In genomic region chr3:46504780-46505179, GRCh38 we compare ENCODE assay signal across 22 cellular contexts. TPM values are rescaled to one million over a fixed set of nuclear protein-coding genes. Genes with fewer than 3 reads are reported as not detected.
A peak's percentile ranks its signal among the peaks of the same experiment; 100 is the strongest.
DNase-seq lines count a peak whose midpoint lies in the region; ATAC-seq, FAIRE-seq and TF ChIP-seq lines count a peak whose summit lies in the region.
"Had no signal": no experiment of that assay in that cellular context is flagged by ENCODE, and none has a peak within 500 bp of the region (broad histone marks: within the 10 kb centered on the region; RNA-seq: fewer than 3 reads in every experiment).

No MANE protein-coding gene starts in this region.

- no peak overlapping the region for H3K4me3 ChIP-seq in OCI-LY7 (ENCODE audit: low read depth, low read length, poor library complexity, severe bottlenecking)
- H3K4me3 ChIP-seq: coronary artery, heart left ventricle, mucosa of descending colon, smooth muscle cell, vagina had no signal

- peaks cover 32% of the 10 kb centered on the region for H3K4me1 Mint-ChIP-seq in activated CD4-positive, alpha-beta T cell treated with anti-CD3 and anti-CD28 coated beads for 36 hours
- H3K4me1 Mint-ChIP-seq in activated naive CD8-positive, alpha-beta T cell treated with anti-CD3 and anti-CD28 coated beads, Interleukin-2, amount 50 U/mL, for 24 hours: peaks cover 31% of the 10 kb centered on the region

- no peak overlapping the region for H3K27ac ChIP-seq in OCI-LY7 (ENCODE audit: low read depth, low read length, poor library complexity, severe bottlenecking)
- H3K27ac ChIP-seq: coronary artery, heart left ventricle, vagina had no signal

- FAIRE-seq in urothelium cell line (lab: Jason Lieb, UNC): no peak

- peaks cover 41% of the 10 kb centered on the region for H3K4me1 ChIP-seq in OCI-LY7 (ENCODE audit: insufficient read depth, low read length, poor library complexity, severe bottlenecking)
- H3K4me1 ChIP-seq: vagina had no signal

- DNase-seq in activated CD4-positive, alpha-beta T cell treated with anti-CD3 and anti-CD28 coated beads for 36 hours: peak; percentile 58
- DNase-seq in activated CD4-positive, alpha-beta T cell treated with anti-CD3 and anti-CD28 coated beads for 1 hour: no peak
- DNase-seq in SK-MEL-5 (ENCODE audit: low read depth, low spot score): peak; percentile 37
- peak; percentile 10 for DNase-seq in activated naive CD8-positive, alpha-beta T cell treated with anti-CD3 and anti-CD28 coated beads, Interleukin-2, amount 50 U/mL, for 24 hours
- DNase-seq in stimulated activated CD4-positive, alpha-beta T cell treated with anti-CD3 and anti-CD28 coated beads, Interleukin-4, amount 100 ng/mL, for 1 hour: peak; percentile 44
- no peak for DNase-seq in OCI-LY7 (ENCODE audit: low spot score)
- no peak for DNase-seq in urothelium cell line (ENCODE audit: low spot score)
- DNase-seq: anterior cingulate cortex, EL, heart left ventricle, mucosa of descending colon, NCI-H1694 treated with DMSO at 0.1 percent for 48 hours, NCI-H69, posterior cingulate gyrus had no signal

- no TSS peak for BruUV-seq in OCI-LY7 (replicated peaks; lab: Mats Ljungman, UMichigan)

- intact Hi-C loops in activated CD4-positive, alpha-beta T cell treated with anti-CD3 and anti-CD28 coated beads for 36 hours (cut with DNase I, micrococcal nuclease): loop anchor here in 1 of 2 experiments (5.0 kb wide), 1 partner anchor 33 kb away; no protein-coding TSS in a partner anchor
- intact Hi-C loops in OCI-LY7 (cut with micrococcal nuclease; ENCODE audit: unreplicated experiment): no loop called here

- no peaks in the 10 kb centered on the region for H3K36me3 Mint-ChIP-seq in activated CD4-positive, alpha-beta T cell treated with anti-CD3 and anti-CD28 coated beads for 36 hours (ENCODE audit: low read depth)
- peaks cover 2% of the 10 kb centered on the region for H3K36me3 Mint-ChIP-seq in activated naive CD8-positive, alpha-beta T cell treated with anti-CD3 and anti-CD28 coated beads, Interleukin-2, amount 50 U/mL, for 24 hours (ENCODE audit: low read depth)

- ATAC-seq in activated CD4-positive, alpha-beta T cell treated with anti-CD3 and anti-CD28 coated beads for 36 hours: peak; percentile 67
- ATAC-seq in activated naive CD8-positive, alpha-beta T cell treated with anti-CD3 and anti-CD28 coated beads, Interleukin-2, amount 50 U/mL, for 24 hours: peak; percentile 38
- no peak for ATAC-seq in GM21526 (IDR thresholded peaks at IDR 0.05; ENCODE audit: low FRiP score, unreplicated experiment)
- ATAC-seq: mucosa of descending colon had no signal

- no peak overlapping the region for H3K4me2 ChIP-seq in OCI-LY7 (ENCODE audit: low read length)
- H3K4me2 ChIP-seq: smooth muscle cell had no signal

- POLR2A ChIA-PET in activated CD4-positive, alpha-beta T cell treated with anti-CD3 and anti-CD28 coated beads for 36 hours (lab: Charles Lee): no interaction called here
- POLR2A ChIA-PET in OCI-LY7 (lab: Charles Lee): no interaction called here

- no peaks in the 10 kb centered on the region for H4K20me1 ChIP-seq in OCI-LY7 (ENCODE audit: insufficient read depth, low read length)

- H3K9me3 Mint-ChIP-seq in activated CD4-positive, alpha-beta T cell treated with anti-CD3 and anti-CD28 coated beads for 36 hours (ENCODE audit: low read depth): no peaks in the 10 kb centered on the region
- peaks cover 6% of the 10 kb centered on the region for H3K9me3 Mint-ChIP-seq in activated naive CD8-positive, alpha-beta T cell treated with anti-CD3 and anti-CD28 coated beads, Interleukin-2, amount 50 U/mL, for 24 hours

- no peak overlapping the region for H3K27ac Mint-ChIP-seq in activated CD4-positive, alpha-beta T cell treated with anti-CD3 and anti-CD28 coated beads for 36 hours
- no peak overlapping the region for H3K27ac Mint-ChIP-seq in activated naive CD8-positive, alpha-beta T cell treated with anti-CD3 and anti-CD28 coated beads, Interleukin-2, amount 50 U/mL, for 24 hours

- no peaks in the 10 kb centered on the region for H3K9me2 ChIP-seq in OCI-LY7 (ENCODE audit: insufficient read depth, low read length)

- no peaks in the 10 kb centered on the region for H3K27me3 Mint-ChIP-seq in activated CD4-positive, alpha-beta T cell treated with anti-CD3 and anti-CD28 coated beads for 36 hours
- peaks cover 4% of the 10 kb centered on the region for H3K27me3 Mint-ChIP-seq in activated naive CD8-positive, alpha-beta T cell treated with anti-CD3 and anti-CD28 coated beads, Interleukin-2, amount 50 U/mL, for 24 hours

- H3K4me3 Mint-ChIP-seq in activated CD4-positive, alpha-beta T cell treated with anti-CD3 and anti-CD28 coated beads for 36 hours: no peak overlapping the region
- no peak overlapping the region for H3K4me3 Mint-ChIP-seq in activated naive CD8-positive, alpha-beta T cell treated with anti-CD3 and anti-CD28 coated beads, Interleukin-2, amount 50 U/mL, for 24 hours

- H2AFZ ChIP-seq in OCI-LY7 (ENCODE audit: low read length): no peak overlapping the region

- in situ Hi-C loops in SK-MEL-5 (cut with HindIII; ENCODE audit: low pct_unique_long_range_greater_than_20kb, low sequenced_read_pairs): no loop called here

- no peaks in the 10 kb centered on the region for H3K79me2 ChIP-seq in OCI-LY7 (ENCODE audit: insufficient read depth, low read depth, low read length)

- H3K36me3 ChIP-seq in OCI-LY7 (ENCODE audit: insufficient read depth, low read length): no peaks in the 10 kb centered on the region
- H3K36me3 ChIP-seq: vagina had no signal

- no peak for TF ChIP-seq CTCF in OCI-LY7 (conservative IDR thresholded peaks at IDR 0.05; ENCODE audit: low read length)

- H3K9me3 ChIP-seq in OCI-LY7 (ENCODE audit: low read length): peaks cover 7% of the 10 kb centered on the region
- H3K9me3 ChIP-seq: heart left ventricle, mucosa of descending colon, vagina had no signal

- CTCF ChIA-PET in activated CD4-positive, alpha-beta T cell treated with anti-CD3 and anti-CD28 coated beads for 36 hours (lab: Charles Lee): interaction anchor here (2.1 kb wide), 1 partner anchor 16 kb away, joined by 7 read pairs; no protein-coding TSS in a partner anchor
- CTCF ChIA-PET in OCI-LY7 (lab: Charles Lee; ENCODE audit: unreplicated experiment): no interaction called here

RNA-seq across cellular contexts. Expression of gene RTP3, which starts 7.0 kb away (rescaled TPM):
- not detected for total RNA-seq in activated CD4-positive, alpha-beta T cell treated with anti-CD3 and anti-CD28 coated beads for 36 hours
- total RNA-seq in SK-MEL-5 (2014; rRNA removed; shearing (Covaris generic)): not detected in 2 replicates
- not detected in 2 replicates for polyA plus RNA-seq in SK-MEL-5 (2015; cell fraction: cytosol; rRNA removed)
- polyA plus RNA-seq in SK-MEL-5 (2015; cell fraction: nucleus; rRNA removed): not detected in 2 replicates
- total RNA-seq in OCI-LY7 (2014; rRNA removed; shearing (Covaris generic)): 1.3 and 1.4 TPM in 2 replicates
- total RNA-seq in OCI-LY7 (2022): 0.37 and 0.74 TPM in 2 replicates
- total RNA-seq: A172; heart left ventricle; kidney epithelial cell; mucosa of descending colon; smooth muscle cell; T-helper 2 cell treated with Interferon-gamma antibody and Interleukin-4, amounts not matched to agents 100 ng/mL and 5 ng/mL, for 36 hours; vagina had no signal
- polyA plus RNA-seq: esophagus, heart left ventricle had no signal

RNA-seq across cellular contexts. Expression of gene LTF, which starts 40.1 kb away (rescaled TPM):
- not detected for total RNA-seq in activated CD4-positive, alpha-beta T cell treated with anti-CD3 and anti-CD28 coated beads for 36 hours
- total RNA-seq in SK-MEL-5 (2014; rRNA removed; shearing (Covaris generic)): 0.11 TPM in 1 of 2 replicates, not detected in the other
- polyA plus RNA-seq in SK-MEL-5 (2015; cell fraction: cytosol; rRNA removed): not detected in 2 replicates
- not detected in 2 replicates for polyA plus RNA-seq in SK-MEL-5 (2015; cell fraction: nucleus; rRNA removed)
- total RNA-seq in OCI-LY7 (2014; rRNA removed; shearing (Covaris generic)): 3.7 TPM in 1 of 2 replicates, not detected in the other
- total RNA-seq in OCI-LY7 (2022): not detected in 2 replicates
- total RNA-seq: A172; kidney epithelial cell; smooth muscle cell; T-helper 2 cell treated with Interferon-gamma antibody and Interleukin-4, amounts not matched to agents 100 ng/mL and 5 ng/mL, for 36 hours; vagina had no signal
- polyA plus RNA-seq: smooth muscle cell had no signal

Comparison
In these comparisons a context has a peak if more than half of its experiments do, and no peak if none do; other contexts are left out.
1. DNase-seq: peak in activated CD4-positive, alpha-beta T cell treated with anti-CD3 and anti-CD28 coated beads for 36 hours (single experiment), SK-MEL-5 (single experiment), activated naive CD8-positive, alpha-beta T cell treated with anti-CD3 and anti-CD28 coated beads, Interleukin-2, amount 50 U/mL, for 24 hours (single experiment) and stimulated activated CD4-positive, alpha-beta T cell treated with anti-CD3 and anti-CD28 coated beads, Interleukin-4, amount 100 ng/mL, for 1 hour (single experiment); none in activated CD4-positive, alpha-beta T cell treated with anti-CD3 and anti-CD28 coated beads for 1 hour (single experiment), OCI-LY7 (single experiment) and urothelium cell line (single experiment).